In the genomic region with DNA sequence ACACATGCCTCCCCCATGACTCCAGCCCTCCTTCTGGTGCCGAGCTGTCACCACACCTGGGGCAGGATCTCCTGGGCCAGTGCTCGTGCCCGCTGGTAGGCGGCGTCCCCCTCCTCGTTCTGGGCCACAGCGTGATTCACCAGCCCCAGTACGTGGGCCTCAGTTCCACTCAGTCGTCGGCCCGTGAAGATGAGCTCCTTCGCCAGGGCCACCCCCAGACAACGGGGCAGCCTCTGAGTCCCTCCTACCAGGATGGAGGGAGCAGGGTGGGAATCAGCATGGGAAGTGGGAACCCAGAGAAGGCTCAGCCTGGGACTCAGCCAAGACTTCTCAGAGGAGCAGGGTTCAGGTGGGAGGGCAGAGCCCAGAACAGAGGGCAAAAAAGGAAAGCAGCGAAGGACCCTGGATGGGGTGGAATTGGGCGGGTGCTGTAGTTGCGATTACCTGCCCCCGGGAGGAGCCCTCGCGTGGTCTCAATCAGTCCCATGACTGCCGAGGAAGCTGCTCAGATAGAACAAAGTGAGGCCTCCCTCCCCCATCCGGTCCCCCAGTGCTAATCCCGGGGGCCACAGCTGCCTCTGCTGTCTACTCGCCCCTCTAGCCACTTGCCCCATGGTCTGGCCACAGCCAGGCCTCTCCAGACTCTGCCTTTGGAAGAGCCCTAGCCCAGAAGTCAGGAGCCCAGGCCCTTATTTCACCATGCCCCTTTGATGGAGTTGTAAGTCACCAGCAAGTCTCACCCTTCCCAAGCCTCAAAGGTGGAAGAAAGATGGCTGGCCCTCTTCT, we compare ENCODE assay signal across 7 cellular contexts. TPM values are rescaled to one million over a fixed set of nuclear protein-coding genes. Genes with fewer than 3 reads are reported as not detected.
DNase-seq lines count a peak whose midpoint lies in the region; ATAC-seq and TF ChIP-seq lines count a peak whose summit lies in the region.

No MANE protein-coding gene starts in this region.

- no peaks in the 10 kb centered on the region for H3K79me1 ChIP-seq in IMR-90 (ENCODE audit: low read depth in 1 of 2, low read length in 2 of 2)

- no peak overlapping the region for H2BK20ac ChIP-seq in IMR-90 (ENCODE audit: low read depth, low read length)

- H3K27ac ChIP-seq in IMR-90 (ENCODE audit: insufficient read depth, low read length) (no peak overlapping the region), foreskin keratinocyte (no peak overlapping the region)

- WGBS in IMR-90 (ENCODE audit: extremely low coverage in 2 of 2, insufficient read length in 1 of 2), 2 experiments = 71% methylated on average over 8 of the region's 23 CpGs; no CpG with 5 or more reads in 1 of the 2 experiments

- peak overlapping the region; percentile 58 for H2AK9ac ChIP-seq in IMR-90 (replicated peaks; ENCODE audit: low read depth, low read length, poor library complexity)

- peak; percentile 55 for TF ChIP-seq RAD21 in IMR-90 (IDR thresholded peaks at IDR 0.05; ENCODE audit: low read length)

- H3K9me1 ChIP-seq in IMR-90 (ENCODE audit: insufficient read depth, low read length) = no peaks in the 10 kb centered on the region

- no peaks in the 10 kb centered on the region for H3K9me3 Mint-ChIP-seq in activated B cell treated with CpG ODN at 0.5 μM for 24 hours

- no peaks in the 10 kb centered on the region for H3K4me1 Mint-ChIP-seq in activated B cell treated with CpG ODN at 0.5 μM for 24 hours

- TF ChIP-seq CTCF in GM10248 (IDR thresholded peaks at IDR 0.05; ENCODE audit: control extremely low read depth, extremely low read depth, low read depth, missing control alignments) (peak; percentile 38), IMR-90 (conservative IDR thresholded peaks at IDR 0.05; ENCODE audit: low read depth, low read length) (peak; percentile 35; the same call in 1 of the 2 replicates), activated B cell treated with CpG ODN at 0.5 μM for 24 hours (IDR thresholded peaks at IDR 0.05) (no peak), foreskin keratinocyte (conservative IDR thresholded peaks at IDR 0.05) (peak; percentile 52)

- no peak overlapping the region; the same call in 1 of the 2 replicates for H2AK5ac ChIP-seq in IMR-90 (ENCODE audit: low read depth, low read length)

- H3K14ac ChIP-seq in IMR-90 (replicated peaks; ENCODE audit: low read depth, low read length) = no peak overlapping the region

- H2BK15ac ChIP-seq in IMR-90 (ENCODE audit: low read depth, low read length) = no peak overlapping the region; the same call in 2 of the 3 replicates

- BruUV-seq in IMR-90 (replicated peaks; lab: Mats Ljungman, UMichigan) = no TSS peak

- H2AFZ ChIP-seq in IMR-90 (replicated peaks; ENCODE audit: low read length, poor library complexity) = peak overlapping the region; percentile 87

- no peaks in the 10 kb centered on the region for H3K27me3 Mint-ChIP-seq in activated B cell treated with CpG ODN at 0.5 μM for 24 hours

- peak overlapping the region; percentile 78; the same call in 1 of the 2 replicates for H4K91ac ChIP-seq in IMR-90 (ENCODE audit: insufficient read depth, low read depth, low read length)

- H3K36me3 Mint-ChIP-seq in activated B cell treated with CpG ODN at 0.5 μM for 24 hours (ENCODE audit: low read depth) = peaks cover 7% of the 10 kb centered on the region

- no peak overlapping the region for H3K4me3 Mint-ChIP-seq in activated B cell treated with CpG ODN at 0.5 μM for 24 hours

- H3K9me3 ChIP-seq in IMR-90 (ENCODE audit: control insufficient read depth, insufficient read depth, low read length) = no peaks in the 10 kb centered on the region

- peak; percentile 76 for DNase-seq in GM10248 (ENCODE audit: extremely low spot score)
- DNase-seq in IMR-90 = no peak
- DNase-seq in activated B cell treated with CpG ODN at 0.5 μM for 24 hours = no peak
- DNase-seq in foreskin keratinocyte = no peak
- peak; percentile 17 for DNase-seq in stimulated activated CD8-positive, alpha-beta memory T cell treated with anti-CD3 and anti-CD28 coated beads, Interleukin-2, amount 100 ng/mL, for 48 hours (ENCODE audit: low read depth in 2 of 2)
- DNase-seq in HPDE6-E6E7 (ENCODE audit: extremely low spot score) = no peak
- no peak for DNase-seq in activated gamma-delta T cell (lab: John Stamatoyannopoulos, UW)

- H3K36me3 ChIP-seq in IMR-90 (ENCODE audit: control insufficient read depth, insufficient read depth, low read length) = no peaks in the 10 kb centered on the region

- H3K4me1 ChIP-seq in IMR-90 (ENCODE audit: control insufficient read depth, insufficient read depth, low read length) (no peaks in the 10 kb centered on the region), foreskin keratinocyte (no peaks in the 10 kb centered on the region)

- no peak overlapping the region for H3K9ac ChIP-seq in IMR-90 (ENCODE audit: low read depth, low read length)

- no peak overlapping the region for H4K5ac ChIP-seq in IMR-90 (ENCODE audit: low read depth, low read length)

- no peak overlapping the region for H2BK5ac ChIP-seq in IMR-90 (ENCODE audit: low read depth, low read length, poor library complexity, severe bottlenecking)

- POLR2A ChIA-PET in GM10248 (lab: Yijun Ruan, JAX) (interaction anchor here (0.5 kb wide), 1 partner anchor 53 kb away, joined by 5 read pairs; no protein-coding TSS in a partner anchor), IMR-90 (lab: Charles Lee; ENCODE audit: unreplicated experiment) (no interaction called here), activated B cell treated with CpG ODN at 0.5 μM for 24 hours (lab: Charles Lee) (interaction anchor here (1.3 kb wide), 1 partner anchor 17 kb away, joined by 10 read pairs; a partner anchor contains a TSS)

- peak overlapping the region; percentile 42; the same call in 1 of the 2 replicates for H3K4ac ChIP-seq in IMR-90 (ENCODE audit: low read depth, low read length)

- ATAC-seq in IMR-90 (ENCODE audit: low read depth) = peak; percentile 66
- peak; percentile 68 for ATAC-seq in activated B cell treated with CpG ODN at 0.5 μM for 24 hours (ENCODE audit: low read depth)
- ATAC-seq in foreskin keratinocyte = peak; percentile 58

- H3K4me3 ChIP-seq in IMR-90 (ENCODE audit: insufficient read depth, low read depth, low read length) = no peak overlapping the region

- peak overlapping the region; percentile 46 for H2BK120ac ChIP-seq in IMR-90 (ENCODE audit: low read depth, low read length)

- H3K18ac ChIP-seq in IMR-90 (ENCODE audit: low read depth, low read length) = no peak overlapping the region

- intact Hi-C loops in IMR-90 (cut with micrococcal nuclease) (no loop called here), activated B cell treated with CpG ODN at 0.5 μM for 24 hours (cut with micrococcal nuclease) (no loop called here)

- TF ChIP-seq POLR2A in IMR-90 (IDR thresholded peaks at IDR 0.05; ENCODE audit: low read depth, low read length) = no peak

- H3K27ac Mint-ChIP-seq in activated B cell treated with CpG ODN at 0.5 μM for 24 hours = no peak overlapping the region

- no peak overlapping the region for H3K56ac ChIP-seq in IMR-90 (ENCODE audit: extremely low read depth, insufficient read depth, low read length)

- H3K4me2 ChIP-seq in IMR-90 (ENCODE audit: low read depth, low read length) = no peak overlapping the region

- in situ Hi-C loops in IMR-90 (cut with MboI; ENCODE audit: low sequenced_read_pairs) = loop anchor here (10.0 kb wide), 1 partner anchor 280 kb away; no protein-coding TSS in a partner anchor

- H3K23ac ChIP-seq in IMR-90 (ENCODE audit: low read depth, low read length) = no peak overlapping the region

- H3K27me3 ChIP-seq in IMR-90 (ENCODE audit: control insufficient read depth, insufficient read depth, low read length) = no peaks in the 10 kb centered on the region
- H3K27me3 ChIP-seq in foreskin keratinocyte = no peaks in the 10 kb centered on the region

- H4K8ac ChIP-seq in IMR-90 (ENCODE audit: low read depth in 2 of 2, low read length in 2 of 2) = peak overlapping the region; percentile 33 to 62; a peak in 2 of 4 replicates

- CTCF ChIA-PET in GM10248 (lab: Yijun Ruan, JAX) (interaction anchor here (0.6 to 1.4 kb wide), 6 partner anchors 13 to 276 kb away, joined by 3 to 5 read pairs (median 3); a partner anchor contains a TSS), IMR-90 (lab: Yijun Ruan, JAX) (interaction anchor here (0.7 to 1.8 kb wide), 2 partner anchors 11 to 13 kb away, joined by 3 to 5 read pairs; no protein-coding TSS in a partner anchor), activated B cell treated with CpG ODN at 0.5 μM for 24 hours (lab: Charles Lee) (no interaction called here)

- no peaks in the 10 kb centered on the region for H4K20me1 ChIP-seq in IMR-90 (ENCODE audit: insufficient read depth, low read length)

- dilution Hi-C loops in IMR-90 (cut with HindIII; ENCODE audit: low sequenced_read_pairs, unreplicated experiment) = no loop called here

TF ChIP-seq in IMR-90, 13 proteins besides CTCF, POLR2A, EP300 and RAD21 (continues in another document):
- TF ChIP-seq MAFK (IDR thresholded peaks at IDR 0.05; ENCODE audit: low read depth, low read length) = no peak
- TF ChIP-seq, protein P1, sequence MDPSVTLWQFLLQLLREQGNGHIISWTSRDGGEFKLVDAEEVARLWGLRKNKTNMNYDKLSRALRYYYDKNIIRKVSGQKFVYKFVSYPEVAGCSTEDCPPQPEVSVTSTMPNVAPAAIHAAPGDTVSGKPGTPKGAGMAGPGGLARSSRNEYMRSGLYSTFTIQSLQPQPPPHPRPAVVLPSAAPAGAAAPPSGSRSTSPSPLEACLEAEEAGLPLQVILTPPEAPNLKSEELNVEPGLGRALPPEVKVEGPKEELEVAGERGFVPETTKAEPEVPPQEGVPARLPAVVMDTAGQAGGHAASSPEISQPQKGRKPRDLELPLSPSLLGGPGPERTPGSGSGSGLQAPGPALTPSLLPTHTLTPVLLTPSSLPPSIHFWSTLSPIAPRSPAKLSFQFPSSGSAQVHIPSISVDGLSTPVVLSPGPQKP (IDR thresholded peaks at IDR 0.05; ENCODE audit: borderline replicate concordance, low read depth, low read length) = no peak

RNA-seq across cellular contexts. Expression of a gene that starts 16.8 kb away (rescaled TPM):
- total RNA-seq in IMR-90 (2012; rRNA removed) = 5.8 and 6.3 TPM in 2 replicates
- 24.6 and 29.4 TPM in 2 replicates for polyA plus RNA-seq in IMR-90 (2012; rRNA removed)
- polyA plus RNA-seq in IMR-90 (2012; cell fraction: cytosol; rRNA removed) = 17.8 and 20.6 TPM in 2 replicates
- 238 and 385 TPM in 2 replicates for polyA plus RNA-seq in IMR-90 (2012; cell fraction: nucleus; rRNA removed; ENCODE audit: low replicate concordance)
- 84.4 and 97.7 TPM in 2 replicates for total RNA-seq in activated B cell treated with CpG ODN at 0.5 μM for 24 hours
- total RNA-seq in foreskin keratinocyte = 26.1 and 26.2 TPM in 2 replicates
- 25.3 and 28.9 TPM in 2 replicates for polyA plus RNA-seq in foreskin keratinocyte

RNA-seq across cellular contexts. Expression of a gene that starts 22.3 kb away (rescaled TPM):
- total RNA-seq in IMR-90 (2012; rRNA removed) (70.4 and 140 TPM in 2 replicates), activated B cell treated with CpG ODN at 0.5 μM for 24 hours (67.2 and 72.2 TPM in 2 replicates), foreskin keratinocyte (93.8 and 106 TPM in 2 replicates)
- polyA plus RNA-seq in IMR-90 (2012; rRNA removed) (66.1 and 83.1 TPM in 2 replicates), foreskin keratinocyte (65.8 and 69.3 TPM in 2 replicates)
- polyA plus RNA-seq in IMR-90 (2012; cell fraction: cytosol; rRNA removed) = 10.1 and 13.6 TPM in 2 replicates
- polyA plus RNA-seq in IMR-90 (2012; cell fraction: nucleus; rRNA removed; ENCODE audit: low replicate concordance) = 7.2 and 37.5 TPM in 2 replicates

Comparison
In these comparisons a context has a peak if more than half of its experiments do, and no peak if none do; other contexts are left out.
1. DNase-seq: peak in GM10248 (single experiment) and stimulated activated CD8-positive, alpha-beta memory T cell treated with anti-CD3 and anti-CD28 coated beads, Interleukin-2, amount 100 ng/mL, for 48 hours (2 of 2); none in IMR-90 (single experiment), activated B cell treated with CpG ODN at 0.5 μM for 24 hours (single experiment), foreskin keratinocyte (0 of 2), HPDE6-E6E7 (single experiment) and activated gamma-delta T cell (single experiment).
2. Peak in every context shown above with its lines, with median percentiles within 50 percentile points of each other: ATAC-seq.